In genomic region chr14:92412912-92413311, GRCh38 we compare ENCODE assay signal across 26 cellular contexts.
DNase-seq lines count a peak whose midpoint lies in the region; ATAC-seq and TF ChIP-seq lines count a peak whose summit lies in the region.
"Had no signal": no experiment of that assay in that cellular context is flagged by ENCODE, and none has a peak within 500 bp of the region (broad histone marks: within the 10 kb centered on the region; RNA-seq: fewer than 3 reads in every experiment).

No MANE protein-coding gene starts in this region.

- H3K4me3 ChIP-seq in prostate gland, result no peak overlapping the region
- H3K4me3 ChIP-seq: ovary, PC-9, SK-N-MC, upper lobe of left lung had no signal

- intact Hi-C loops in prostate gland (cut with DNase I), result no loop called here

- no peaks in the 10 kb centered on the region for H3K4me1 ChIP-seq in prostate gland (replicated peaks)
- H3K4me1 ChIP-seq in foreskin keratinocyte, result no peaks in the 10 kb centered on the region
- H3K4me1 ChIP-seq: Caco-2 had no signal

- no peak overlapping the region for H3K27ac ChIP-seq in prostate gland
- H3K27ac ChIP-seq in foreskin keratinocyte, result no peak overlapping the region
- H3K27ac ChIP-seq: C4-2B, HL-60, KMS-11, ovary, PC-9, SK-N-MC, upper lobe of left lung had no signal

- no peaks in the 10 kb centered on the region for H3K36me3 ChIP-seq in prostate gland
- H3K36me3 ChIP-seq: ovary, upper lobe of left lung had no signal

- H3K9me3 ChIP-seq in prostate gland, result no peaks in the 10 kb centered on the region
- H3K9me3 ChIP-seq: Caco-2, ovary, upper lobe of left lung had no signal

- TF ChIP-seq CTCF in prostate gland (IDR thresholded peaks at IDR 0.05) (no peak), foreskin keratinocyte (conservative IDR thresholded peaks at IDR 0.05) (no peak)

- 26% methylated on average over 10 of the region's 10 CpGs for WGBS in prostate gland

- no peak for ATAC-seq in foreskin keratinocyte
- no peak for ATAC-seq in GM18867 (IDR thresholded peaks at IDR 0.05; ENCODE audit: unreplicated experiment)

- TF ChIP-seq POLR2A in prostate gland (IDR thresholded peaks at IDR 0.05), result no peak

- H3K27me3 ChIP-seq in prostate gland (replicated peaks; ENCODE audit: insufficient read depth), result no peaks in the 10 kb centered on the region
- peaks cover 7% of the 10 kb centered on the region for H3K27me3 ChIP-seq in foreskin keratinocyte
- H3K27me3 ChIP-seq: ovary, upper lobe of left lung had no signal

- peak; percentile 53 for DNase-seq in GM03348 (ENCODE audit: low spot score)
- peak; percentile 67 for DNase-seq in NCI-H2171 (lab: John Stamatoyannopoulos, UW)
- DNase-seq in amniotic epithelial cell (ENCODE audit: low read depth), result peak; percentile 23
- DNase-seq in prostate gland (ENCODE audit: low spot score), result peak; percentile 12
- DNase-seq in putamen (ENCODE audit: low spot score), result no peak
- DNase-seq in foreskin keratinocyte, result no peak
- DNase-seq: activated CD4-positive, alpha-beta memory T cell treated with anti-CD3 and anti-CD28 coated beads, Interleukin-2, amount 10 ng/mL, durations not matched to agents 7 days and 5 days; activated CD4-positive, alpha-beta T cell treated with anti-CD3 and anti-CD28 coated beads for 1 hour; activated naive CD4-positive, alpha-beta T cell treated with anti-CD3 and anti-CD28 coated beads for 36 hours; amniotic stem cell; Caco-2; DND-41; mammary epithelial cell; NCI-H1436; NCI-H2107; NK-92 treated with Interleukin-12 subunit alpha and Interleukin-12 subunit beta, amount 100 ng/mL, for 24 hours; ovary; PC-9; retina; stimulated activated naive CD4-positive, alpha-beta T cell; upper lobe of left lung had no signal

Comparison
In these comparisons a context has a peak if more than half of its experiments do, and no peak if none do; other contexts are left out.
1. DNase-seq: peak in GM03348 (single experiment), NCI-H2171 (single experiment), amniotic epithelial cell (single experiment) and prostate gland (single experiment); none in putamen (single experiment) and foreskin keratinocyte (0 of 2).